ENCODE assay signal across 9 cellular contexts in genomic region chr2:38438536-38439225, GRCh38.
A peak's percentile ranks its signal among the peaks of the same experiment; 100 is the strongest.
DNase-seq lines count a peak whose midpoint lies in the region; ATAC-seq and TF ChIP-seq lines count a peak whose summit lies in the region.
"Had no signal": no experiment of that assay in that cellular context is flagged by ENCODE, and none has a peak within 500 bp of the region (broad histone marks: within the 10 kb centered on the region; RNA-seq: fewer than 3 reads in every experiment).

No MANE protein-coding gene starts in this region.

- H3K4me3 Mint-ChIP-seq in nephron, result peak overlapping the region in 1 of 3 experiments; percentile 5

- H3K9me3 ChIP-seq in vagina, result no peaks in the 10 kb centered on the region
- H3K9me3 ChIP-seq: gastrocnemius medialis had no signal

- no peak overlapping the region for H3K4me3 ChIP-seq in vagina
- H3K4me3 ChIP-seq: gastrocnemius medialis had no signal

- peaks cover 28% of the 10 kb centered on the region for H3K27me3 Mint-ChIP-seq in nephron (ENCODE audit: low read depth)

- H3K36me3 ChIP-seq in vagina, result no peaks in the 10 kb centered on the region
- H3K36me3 ChIP-seq: gastrocnemius medialis had no signal

- no peaks in the 10 kb centered on the region for H3K36me3 Mint-ChIP-seq in nephron (ENCODE audit: low read depth)

- ATAC-seq in GM18511 (IDR thresholded peaks at IDR 0.05; ENCODE audit: unreplicated experiment) (peak; percentile 82), GM21423 (IDR thresholded peaks at IDR 0.05; ENCODE audit: unreplicated experiment) (peak; percentile 70), HG03457 (IDR thresholded peaks at IDR 0.05; ENCODE audit: unreplicated experiment) (peak; percentile 76)

- no peaks in the 10 kb centered on the region for H3K27me3 ChIP-seq in vagina
- H3K27me3 ChIP-seq: gastrocnemius medialis had no signal

- DNase-seq in vagina (ENCODE audit: extremely low spot score in 2 of 2) (no peak), NCI-H226 (no peak), AG20443 (ENCODE audit: low spot score) (no peak)
- DNase-seq: gastrocnemius medialis, NCI-H510A had no signal

- peak overlapping the region; percentile 25 to 87 (median 53) for H3K27ac Mint-ChIP-seq in nephron

- intact Hi-C loops in vagina (cut with DNase I), result no loop called here

- TF ChIP-seq POLR2A in vagina (IDR thresholded peaks at IDR 0.05), result no peak

- peaks cover 23% of the 10 kb centered on the region for H3K4me1 ChIP-seq in vagina

- peaks cover 3% of the 10 kb centered on the region for H3K9me3 Mint-ChIP-seq in nephron

- TF ChIP-seq CTCF in nephron (IDR thresholded peaks at IDR 0.05; ENCODE audit: unreplicated experiment in 3 of 3), result no peak
- no peak for TF ChIP-seq CTCF in vagina (IDR thresholded peaks at IDR 0.05)

- H3K4me1 Mint-ChIP-seq in nephron, result peaks cover 42% of the 10 kb centered on the region

- no peak overlapping the region for H3K27ac ChIP-seq in vagina
- H3K27ac ChIP-seq: gastrocnemius medialis had no signal
